Comparison of ENCODE assay signal across 15 cellular contexts in genomic region chr17:30958187-30958586, GRCh38. TPM values are rescaled to one million over a fixed set of nuclear protein-coding genes. Genes with fewer than 3 reads are reported as not detected.
DNase-seq lines count a peak whose midpoint lies in the region; ATAC-seq and TF ChIP-seq lines count a peak whose summit lies in the region.
"Had no signal": no experiment of that assay in that cellular context is flagged by ENCODE, and none has a peak within 500 bp of the region (broad histone marks: within the 10 kb centered on the region; RNA-seq: fewer than 3 reads in every experiment).

No MANE protein-coding gene starts in this region.

- no peak for ATAC-seq in left lobe of liver
- no peak for ATAC-seq in HG03565 (IDR thresholded peaks at IDR 0.05; ENCODE audit: unreplicated experiment)

- H3K27ac ChIP-seq in transverse colon (peak overlapping the region; percentile 20 to 53 (median 31)), coronary artery (peak overlapping the region in 1 of 2 donors; percentile 36)
- H3K27ac ChIP-seq: ascending aorta, ovary, PC-9 had no signal

- H3K4me3 ChIP-seq in transverse colon (no peak overlapping the region), coronary artery (no peak overlapping the region)
- H3K4me3 ChIP-seq: ascending aorta, ovary, PC-9 had no signal

- 76 to 77% methylated on average over 7 of the region's 7 CpGs for WGBS in transverse colon (ENCODE audit: low coverage in 1 of 2), 2 donors

- no peaks in the 10 kb centered on the region for H3K36me3 ChIP-seq in transverse colon
- H3K36me3 ChIP-seq: ascending aorta, ovary had no signal

- no peaks in the 10 kb centered on the region for H3K27me3 ChIP-seq in transverse colon
- H3K27me3 ChIP-seq: ascending aorta, ovary had no signal

- H3K9me3 ChIP-seq in transverse colon, result no peaks in the 10 kb centered on the region
- H3K9me3 ChIP-seq: ascending aorta, ovary had no signal

- intact Hi-C loops in transverse colon (cut with DNase I; ENCODE audit: low total_unique reads), result no loop called here

- in situ Hi-C loops in transverse colon (cut with MboI; ENCODE audit: low pct_ligation_motif_present in 1 of 4, low pct_unique_long_range_greater_than_20kb in 1 of 4, low sequenced_read_pairs in 3 of 4), result no loop called here

- peaks cover 0 to 3% (median 0%) of the 10 kb centered on the region in 4 donors for H3K4me1 ChIP-seq in transverse colon
- H3K4me1 ChIP-seq: ascending aorta had no signal

- no peak for TF ChIP-seq POLR2A in transverse colon (IDR thresholded peaks at IDR 0.05)

- peak; percentile 8 for DNase-seq in activated CD8-positive, alpha-beta memory T cell treated with anti-CD3 and anti-CD28 coated beads, Interleukin-2, amount 50 U/mL, for 48 hours
- DNase-seq in activated CD8-positive, alpha-beta memory T cell treated with anti-CD3 and anti-CD28 coated beads, Interleukin-2, amount 50 U/mL, for 4 hours, result no peak
- DNase-seq in SKM-1 treated with dmso at 0.1 percent for 144 hours (lab: John Stamatoyannopoulos, UW; ENCODE audit: unreplicated experiment) (peak; percentile 90), left lobe of liver (ENCODE audit: low spot score) (peak; percentile 35), transverse colon (no peak), coronary artery (ENCODE audit: low spot score) (no peak)
- no peak for DNase-seq in stimulated activated CD4-positive, alpha-beta T cell treated with anti-CD3 and anti-CD28 coated beads, Interleukin-12 subunit alpha, Interleukin-12 subunit beta, amount 100 ng/mL, for 4 hours
- DNase-seq: 8988T; Calu3; effector memory CD4-positive, alpha-beta T cell; KG1; ovary; PC-9 had no signal

- TF ChIP-seq CTCF in transverse colon (IDR thresholded peaks at IDR 0.05) (no peak), coronary artery (IDR thresholded peaks at IDR 0.05) (no peak)

- TF ChIP-seq EP300 in transverse colon (IDR thresholded peaks at IDR 0.05; ENCODE audit: low read depth), result no peak

RNA-seq across cellular contexts. Expression of gene RNF135, which starts 12.7 kb away (rescaled TPM):
- total RNA-seq in left lobe of liver (4.7 TPM), transverse colon (10 to 100 TPM in 3 of 4 donors, 1 to 10 TPM in 1; 9.0 to 34.1 (median 25.0) TPM)

RNA-seq across cellular contexts. Expression of gene ADAP2, which starts 36.4 kb away (rescaled TPM):
- total RNA-seq in left lobe of liver (7.7 TPM), transverse colon (10 to 100 TPM in 2 of 4 donors, 1 to 10 TPM in 1, not detected in 1; 8.6 to 12.3 (median 11.9) TPM)

RNA-seq across cellular contexts. Expression of gene TEFM, which starts 52.1 kb away (rescaled TPM):
- total RNA-seq in left lobe of liver (8.6 TPM), transverse colon (10 to 100 TPM in 2 of 4 donors, 1 to 10 TPM in 2; 1.8 to 15.0 (median 8.9) TPM)

Comparison
In these comparisons a context has a peak if more than half of its experiments do, and no peak if none do; other contexts are left out.
1. DNase-seq: peak in activated CD8-positive, alpha-beta memory T cell treated with anti-CD3 and anti-CD28 coated beads, Interleukin-2, amount 50 U/mL, for 48 hours (single experiment), SKM-1 treated with dmso at 0.1 percent for 144 hours (single experiment) and left lobe of liver (single experiment); none in activated CD8-positive, alpha-beta memory T cell treated with anti-CD3 and anti-CD28 coated beads, Interleukin-2, amount 50 U/mL, for 4 hours (single experiment), transverse colon (single experiment), coronary artery (single experiment) and stimulated activated CD4-positive, alpha-beta T cell treated with anti-CD3 and anti-CD28 coated beads, Interleukin-12 subunit alpha, Interleukin-12 subunit beta, amount 100 ng/mL, for 4 hours (single experiment).